In genomic region chr15:68154923-68155559, GRCh38 we compare ENCODE assay signal across 8 cellular contexts. TPM values are rescaled to one million over a fixed set of nuclear protein-coding genes. Genes with fewer than 3 reads are reported as not detected.
DNase-seq lines count a peak whose midpoint lies in the region; ATAC-seq and TF ChIP-seq lines count a peak whose summit lies in the region.

No MANE protein-coding gene starts in this region.

- H3K9me3 ChIP-seq in Karpas-422 (ENCODE audit: low read length) (no peaks in the 10 kb centered on the region), esophagus muscularis mucosa (no peaks in the 10 kb centered on the region)

- no peaks in the 10 kb centered on the region for H4K20me1 ChIP-seq in Karpas-422 (ENCODE audit: insufficient read depth, low read depth, low read length)

- H3K4me1 ChIP-seq in Karpas-422 (ENCODE audit: low read length) (peaks cover 8% of the 10 kb centered on the region), esophagus muscularis mucosa (peaks cover 17 to 72% (median 61%) of the 10 kb centered on the region in 4 donors)

- DNase-seq in NCI-H524 (lab: John Stamatoyannopoulos, UW), result peak; percentile 43 to 72
- DNase-seq in NCI-H524 treated with DMSO at 0.1 percent for 48 hours (lab: John Stamatoyannopoulos, UW), result no peak
- peak; percentile 85 for DNase-seq in Karpas-422
- DNase-seq in SK-N-DZ (ENCODE audit: low spot score), result peak; percentile 27
- DNase-seq in esophagus muscularis mucosa (ENCODE audit: extremely low spot score), result no peak
- DNase-seq in mucosa of gallbladder (ENCODE audit: low spot score), result peak; percentile 56
- DNase-seq in DMS79 (lab: John Stamatoyannopoulos, UW), result no peak

- H3K4me2 ChIP-seq in Karpas-422 (ENCODE audit: low read depth, low read length, poor library complexity, severe bottlenecking), result no peak overlapping the region

- TF ChIP-seq POLR2A in esophagus muscularis mucosa (IDR thresholded peaks at IDR 0.05; ENCODE audit: low read depth), result no peak

- H3K4me3 ChIP-seq in Karpas-422 (ENCODE audit: low read length) (no peak overlapping the region), esophagus muscularis mucosa (no peak overlapping the region)

- no peak overlapping the region for H2AFZ ChIP-seq in Karpas-422 (ENCODE audit: low read length)

- TF ChIP-seq EP300 in esophagus muscularis mucosa (IDR thresholded peaks at IDR 0.05), result no peak

- H3K27ac ChIP-seq in Karpas-422 (ENCODE audit: low read length) (no peak overlapping the region), esophagus muscularis mucosa (replicated peaks in 1 of 4) (peak overlapping the region in 1 of 4 donors; percentile 67)

- H3K27me3 ChIP-seq in Karpas-422 (ENCODE audit: low read length) (no peaks in the 10 kb centered on the region), esophagus muscularis mucosa (no peaks in the 10 kb centered on the region)

- intact Hi-C loops in esophagus muscularis mucosa (cut with DNase I), result loop anchor here (2.0 to 10.0 kb wide), 3 partner anchors 60 to 293 kb away; partner anchors contain the start of gene PIAS1

- H3K79me2 ChIP-seq in Karpas-422 (ENCODE audit: low read length), result peaks cover 54% of the 10 kb centered on the region

- TF ChIP-seq CTCF in esophagus muscularis mucosa (IDR thresholded peaks at IDR 0.05), result peak; percentile 78 to 83 (median 80)

- no peaks in the 10 kb centered on the region for H3K9me2 ChIP-seq in Karpas-422 (replicated peaks; ENCODE audit: insufficient read depth, low read length)

- ATAC-seq in GM19324 (IDR thresholded peaks at IDR 0.05; ENCODE audit: low FRiP score, unreplicated experiment), result no peak

- H3K36me3 ChIP-seq in Karpas-422 (ENCODE audit: insufficient read depth, low read length), result peaks cover 45% of the 10 kb centered on the region; the same call in 1 of the 2 replicates
- H3K36me3 ChIP-seq in esophagus muscularis mucosa, result peaks cover 0 to 24% (median 11%) of the 10 kb centered on the region in 4 donors

- WGBS in esophagus muscularis mucosa, result 28% methylated on average over 4 of the region's 4 CpGs

- no peak overlapping the region for H3K9ac ChIP-seq in Karpas-422 (ENCODE audit: low read length)

RNA-seq across cellular contexts. Expression of gene CALML4, which starts 50.1 kb away (rescaled TPM):
- 3.0 and 7.0 TPM in 2 replicates for total RNA-seq in Karpas-422 (2014; rRNA removed; shearing (Covaris generic); ENCODE audit: low replicate concordance)
- 7.5 and 12.1 TPM in 2 replicates for polyA plus RNA-seq in SK-N-DZ (2014; cell fraction: cytosol; rRNA removed)
- 40.3 and 60.1 TPM in 2 replicates for polyA plus RNA-seq in SK-N-DZ (2014; cell fraction: nucleus; rRNA removed)
- total RNA-seq in esophagus muscularis mucosa, result 10 to 100 TPM; 14.2 to 45.8 (median 32.1) TPM
- 49.2 TPM for total RNA-seq in mucosa of gallbladder

Comparison
In these comparisons a context has a peak if more than half of its experiments do, and no peak if none do; other contexts are left out.
1. DNase-seq: peak in NCI-H524 (2 of 2), Karpas-422 (single experiment), SK-N-DZ (single experiment) and mucosa of gallbladder (single experiment); none in NCI-H524 treated with DMSO at 0.1 percent for 48 hours (single experiment), esophagus muscularis mucosa (single experiment) and DMS79 (single experiment).